Comparison of ENCODE assay signal across 30 cellular contexts in genomic region chr4:126658391-126658790, GRCh38.
"Had no signal": no experiment of that assay in that cellular context is flagged by ENCODE, and none has a peak within 500 bp of the region (broad histone marks: within the 10 kb centered on the region; RNA-seq: fewer than 3 reads in every experiment).

No MANE protein-coding gene starts in this region.

- H3K9me3 ChIP-seq: SJCRH30, SK-N-SH had no signal

- H3K9me2 ChIP-seq: SK-N-SH had no signal

- ATAC-seq: activated CD8-positive, alpha-beta memory T cell treated with anti-CD3 and anti-CD28 coated beads, Interleukin-2, amount 10 ng/mL, durations not matched to agents 7 days and 5 days; activated naive CD8-positive, alpha-beta T cell treated with anti-CD3 and anti-CD28 coated beads, Interleukin-2, amount 50 U/mL, for 24 hours had no signal

- H3K4me3 ChIP-seq: PC-9, SJCRH30 had no signal

- H3K27ac ChIP-seq: PC-9, SJCRH30, VCaP had no signal

- H2AFZ ChIP-seq: PC-9 had no signal

- H3K4me1 ChIP-seq: SJCRH30 had no signal

- H3K4me2 ChIP-seq: PC-9, SK-N-SH had no signal

- DNase-seq: activated CD4-positive, alpha-beta memory T cell treated with anti-CD3 and anti-CD28 coated beads, Interleukin-2, amount 10 ng/mL, durations not matched to agents 7 days and 5 days; activated CD4-positive, alpha-beta T cell treated with anti-CD3 and anti-CD28 coated beads for 1 hour; activated CD4-positive, alpha-beta T cell treated with anti-CD3 and anti-CD28 coated beads for 48 hours; activated CD4-positive, CD25-positive, alpha-beta regulatory T cell; activated CD8-positive, alpha-beta memory T cell treated with anti-CD3 and anti-CD28 coated beads for 24 hours; activated CD8-positive, alpha-beta memory T cell treated with anti-CD3 and anti-CD28 coated beads, Interleukin-2, amount 10 ng/mL, durations not matched to agents 7 days and 5 days; activated CD8-positive, alpha-beta memory T cell treated with anti-CD3 and anti-CD28 coated beads, Interleukin-2, amount 50 U/mL, for 48 hours; activated effector memory CD4-positive, alpha-beta T cell treated with Interleukin-2 at 50 U/mL for 16 hours; activated naive CD4-positive, alpha-beta T cell treated with anti-CD3 and anti-CD28 coated beads, Interleukin-2, amount 10 ng/mL, durations not matched to agents 7 days and 5 days; activated naive CD8-positive, alpha-beta T cell treated with anti-CD3 and anti-CD28 coated beads, Interleukin-2, amount 50 U/mL, for 24 hours; activated T-cell treated with anti-CD3 and anti-CD28 coated beads, Interleukin-2, amount 50 U/mL, for 48 hours; anterior cingulate cortex; caudate nucleus; cerebellar nuclear complex; Karpas-422; KBM-7; NCI-H1105; NCI-H1417 treated with DMSO at 0.1 percent for 48 hours; NCI-H187 treated with DMSO at 0.1 percent for 48 hours; NCI-H2081; NCI-H2171 treated with DMSO at 0.1 percent for 48 hours; NCI-H226; NCI-H510A; NCI-H748 treated with DMSO at 0.1 percent for 48 hours; NK-92 treated with Interleukin-12 subunit alpha and Interleukin-12 subunit beta, amount 100 ng/mL, for 24 hours; PC-9; Right ventricle myocardium superior; SJCRH30; SK-N-SH had no signal

- H3K27me3 ChIP-seq: SJCRH30 had no signal

- H3K36me3 ChIP-seq: SJCRH30 had no signal
